Comparison of ENCODE assay signal across 13 cellular contexts in genomic region chr22:23213581-23214341, GRCh38. TPM values are rescaled to one million over a fixed set of nuclear protein-coding genes. Genes with fewer than 3 reads are reported as not detected.
DNase-seq lines count a peak whose midpoint lies in the region; ATAC-seq, FAIRE-seq and TF ChIP-seq lines count a peak whose summit lies in the region.
"Had no signal": no experiment of that assay in that cellular context is flagged by ENCODE, and none has a peak within 500 bp of the region (broad histone marks: within the 10 kb centered on the region; RNA-seq: fewer than 3 reads in every experiment).

No MANE protein-coding gene starts in this region.

- no peaks in the 10 kb centered on the region for H3K27me3 Mint-ChIP-seq in T-helper 17 cell
- no peaks in the 10 kb centered on the region for H3K27me3 Mint-ChIP-seq in effector memory CD8-positive, alpha-beta T cell

- H3K27me3 ChIP-seq in heart right ventricle: no peaks in the 10 kb centered on the region

- H3K36me3 Mint-ChIP-seq in T-helper 17 cell (ENCODE audit: low read depth): no peaks in the 10 kb centered on the region
- peaks cover 22% of the 10 kb centered on the region for H3K36me3 Mint-ChIP-seq in effector memory CD8-positive, alpha-beta T cell (ENCODE audit: insufficient read depth)
- peaks cover 4% of the 10 kb centered on the region for H3K36me3 Mint-ChIP-seq in stimulated activated effector memory CD8-positive, alpha-beta T cell treated with anti-CD3 and anti-CD28 coated beads, Interleukin-12 subunit alpha, Interleukin-12 subunit beta, amount 100 ng/mL, for 72 hours

- 57 to 58% methylated on average over 11 of the region's 11 CpGs for WGBS in heart right ventricle, 2 donors

- peak in 3 of 8 donors; percentile 4 to 23 (median 5) for ATAC-seq in heart right ventricle
- no peak for ATAC-seq in Right ventricle myocardium superior (ENCODE audit: poor library complexity)
- no peak for ATAC-seq in T-helper 17 cell
- no peak for ATAC-seq in effector memory CD8-positive, alpha-beta T cell (replicated peaks)
- no peak for ATAC-seq in stimulated activated effector memory CD8-positive, alpha-beta T cell treated with anti-CD3 and anti-CD28 coated beads, Interleukin-12 subunit alpha, Interleukin-12 subunit beta, amount 100 ng/mL, for 72 hours

- H3K27ac ChIP-seq in heart right ventricle: peak overlapping the region in 7 of 10 donors; percentile 17 to 65 (median 37)

- peak overlapping the region; percentile 15 for H3K4me3 Mint-ChIP-seq in T-helper 17 cell
- H3K4me3 Mint-ChIP-seq in effector memory CD8-positive, alpha-beta T cell: no peak overlapping the region
- H3K4me3 Mint-ChIP-seq in stimulated activated effector memory CD8-positive, alpha-beta T cell treated with anti-CD3 and anti-CD28 coated beads, Interleukin-12 subunit alpha, Interleukin-12 subunit beta, amount 100 ng/mL, for 72 hours: no peak overlapping the region
- H3K4me3 Mint-ChIP-seq: nephron had no signal

- intact Hi-C loops in heart right ventricle (cut with DNase I) (no loop called here), Right ventricle myocardium superior (cut with DNase I) (no loop called here)

- peaks cover 22 to 80% (median 66%) of the 10 kb centered on the region in 9 donors for H3K4me1 ChIP-seq in heart right ventricle

- peak overlapping the region; percentile 62 for H3K27ac Mint-ChIP-seq in T-helper 17 cell
- peak overlapping the region; percentile 44 to 88 for H3K27ac Mint-ChIP-seq in effector memory CD8-positive, alpha-beta T cell
- H3K27ac Mint-ChIP-seq in stimulated activated effector memory CD8-positive, alpha-beta T cell treated with anti-CD3 and anti-CD28 coated beads, Interleukin-12 subunit alpha, Interleukin-12 subunit beta, amount 100 ng/mL, for 72 hours: peak overlapping the region; percentile 85

- peaks cover 0 to 11% (median 0%) of the 10 kb centered on the region in 9 donors for H3K36me3 ChIP-seq in heart right ventricle

- FAIRE-seq in GM12891 (lab: Jason Lieb, UNC): no peak

- TF ChIP-seq POLR2A in GM12891 (IDR thresholded peaks at IDR 0.05; ENCODE audit: low read depth, low read length): no peak

- H3K9me3 Mint-ChIP-seq in effector memory CD8-positive, alpha-beta T cell: no peaks in the 10 kb centered on the region
- no peaks in the 10 kb centered on the region for H3K9me3 Mint-ChIP-seq in stimulated activated effector memory CD8-positive, alpha-beta T cell treated with anti-CD3 and anti-CD28 coated beads, Interleukin-12 subunit alpha, Interleukin-12 subunit beta, amount 100 ng/mL, for 72 hours
- H3K9me3 Mint-ChIP-seq: nephron had no signal

- TF ChIP-seq CTCF in heart right ventricle (IDR thresholded peaks at IDR 0.05): no peak

- no peak overlapping the region for H3K4me3 ChIP-seq in heart right ventricle

- DNase-seq in heart right ventricle: no peak
- no peak for DNase-seq in Right ventricle myocardium superior
- no peak for DNase-seq in T-helper 17 cell
- no peak for DNase-seq in effector memory CD8-positive, alpha-beta T cell
- DNase-seq in stimulated activated effector memory CD8-positive, alpha-beta T cell treated with anti-CD3 and anti-CD28 coated beads, Interleukin-12 subunit alpha, Interleukin-12 subunit beta, amount 100 ng/mL, for 72 hours (ENCODE audit: low spot score in 2 of 2): no peak
- DNase-seq in UCSD-AML1 (lab: John Stamatoyannopoulos, UW; ENCODE audit: unreplicated experiment): no peak
- no peak for DNase-seq in HuH-7.5 (ENCODE audit: low spot score)
- DNase-seq in GM12891 (ENCODE audit: insufficient read length, low spot score): no peak
- DNase-seq: activated naive CD4-positive, alpha-beta T cell; DMS 273 treated with DMSO at 0.1 percent for 48 hours; NK-92 treated with Interleukin-12 subunit alpha and Interleukin-12 subunit beta, amount 100 ng/mL, for 24 hours; SHP77 treated with DMSO at 0.1 percent for 48 hours had no signal

- peaks cover 60% of the 10 kb centered on the region for H3K4me1 Mint-ChIP-seq in T-helper 17 cell
- peaks cover 53 to 71% of the 10 kb centered on the region in 2 donors for H3K4me1 Mint-ChIP-seq in effector memory CD8-positive, alpha-beta T cell (ENCODE audit: low read depth in 2 of 2)
- H3K4me1 Mint-ChIP-seq in stimulated activated effector memory CD8-positive, alpha-beta T cell treated with anti-CD3 and anti-CD28 coated beads, Interleukin-12 subunit alpha, Interleukin-12 subunit beta, amount 100 ng/mL, for 72 hours: peaks cover 66% of the 10 kb centered on the region

- H3K9me3 ChIP-seq in heart right ventricle (no peaks in the 10 kb centered on the region), T-helper 17 cell (ENCODE audit: control insufficient read depth, low read length, poor library complexity, severe bottlenecking) (no peaks in the 10 kb centered on the region)

TF ChIP-seq in GM12891, 5 proteins besides CTCF, POLR2A, EP300 and RAD21:
- TF ChIP-seq TAF1 (IDR thresholded peaks at IDR 0.05; ENCODE audit: low read depth, low read length) (no peak), POLR2AphosphoS5 (IDR thresholded peaks at IDR 0.05; ENCODE audit: low read depth, low read length) (no peak), PAX5 (IDR thresholded peaks at IDR 0.05; ENCODE audit: insufficient read depth, low read length, severe bottlenecking) (no peak), SPI1 (IDR thresholded peaks at IDR 0.05; ENCODE audit: low read depth, low read length) (no peak), POU2F2 (IDR thresholded peaks at IDR 0.05; ENCODE audit: low read depth, low read length) (no peak)

RNA-seq across cellular contexts. Expression of gene BCR, which starts 33.5 kb away (rescaled TPM):
- total RNA-seq in heart right ventricle: 10 to 100 TPM; 15.2 to 33.4 (median 28.3) TPM
- polyA plus RNA-seq in heart right ventricle: 10 to 100 TPM; 10.9 to 20.1 TPM
- total RNA-seq in Right ventricle myocardium superior: 28.2 TPM
- total RNA-seq in T-helper 17 cell: 10 to 100 TPM; 91.8 to 93.2 TPM
- polyA plus RNA-seq in GM12891 (2012; ENCODE audit: low read depth, missing spikeins): 12.5 TPM
